28 cellular contexts compared by ENCODE assay signal in genomic region chr11:63480039-63480438, GRCh38. TPM values are rescaled to one million over a fixed set of nuclear protein-coding genes. Genes with fewer than 3 reads are reported as not detected.
"Had no signal": no experiment of that assay in that cellular context is flagged by ENCODE, and none has a peak within 500 bp of the region (broad histone marks: within the 10 kb centered on the region; RNA-seq: fewer than 3 reads in every experiment).

No MANE protein-coding gene starts in this region.

- H3K4me1 ChIP-seq: gastrocnemius medialis, heart left ventricle, psoas muscle had no signal

- H3K79me2 ChIP-seq: hepatocyte had no signal

- H3K27ac ChIP-seq: epithelial cell of prostate, gastrocnemius medialis, heart left ventricle, hepatocyte, neutrophil, pancreas, psoas muscle, sigmoid colon, stomach, testis, tibial artery had no signal

- H3K9me3 ChIP-seq: neutrophil, pancreas, testis had no signal

- H3K4me2 ChIP-seq: hepatocyte had no signal

- FAIRE-seq: colon, kidney, pancreas had no signal

- ATAC-seq: esophagus mucosa; gastrocnemius medialis; heart left ventricle; left lobe of liver; natural killer cell treated with Interleukin-12 subunit alpha and Interleukin-12 subunit beta and Interleukin-15 and Interleukin-18, amount 100 ng/mL, for 72 hours; psoas muscle; stimulated activated effector memory CD8-positive, alpha-beta T cell treated with anti-CD3 and anti-CD28 coated beads, Interleukin-12 subunit alpha, Interleukin-12 subunit beta, amount 100 ng/mL, for 72 hours had no signal

- DNase-seq: effector CD8-positive, alpha-beta T cell; endodermal cell; foreskin fibroblast; gastrocnemius medialis; heart left ventricle; kidney; pancreas; psoas muscle; right cardiac atrium; sigmoid colon; stimulated activated CD4-positive, alpha-beta T cell treated with anti-CD3 and anti-CD28 coated beads, Interleukin-2, amount 100 ng/mL, for 24 hours; stimulated activated CD4-positive, alpha-beta T cell treated with anti-CD3 and anti-CD28 coated beads, Interleukin-4, amount 100 ng/mL, for 24 hours; stimulated activated naive CD4-positive, alpha-beta T cell treated with Interleukin-2 at 50 U/mL for 16 hours; stomach; testis; tibial artery had no signal

- H3K27me3 ChIP-seq: gastrocnemius medialis, heart left ventricle, hepatocyte, pancreas, sigmoid colon, stomach, testis, tibial artery had no signal

- H3K4me3 ChIP-seq: gastrocnemius medialis, heart left ventricle, hepatocyte, pancreas, psoas muscle, sigmoid colon, stomach, testis, tibial artery had no signal

- H3K36me3 ChIP-seq: gastrocnemius medialis, heart left ventricle, neutrophil, pancreas, sigmoid colon, stomach, tibial artery had no signal

RNA-seq across cellular contexts. Expression of gene PLAAT5, which starts 10.9 kb away (rescaled TPM):
- total RNA-seq: left lobe of liver, lung microvascular endothelial cell had no signal

RNA-seq across cellular contexts. Expression of gene LGALS12, which starts 25.8 kb away (rescaled TPM):
- total RNA-seq: cerebellum, esophagus mucosa, hepatocyte, left lobe of liver, lung microvascular endothelial cell, neural crest cell, renal cortical epithelial cell had no signal
- polyA plus RNA-seq: hepatocyte had no signal

RNA-seq across cellular contexts. Expression of gene PLAAT4, which starts 56.6 kb away (rescaled TPM):
- total RNA-seq: neural crest cell had no signal
